25 cellular contexts compared by ENCODE assay signal in the genomic region with DNA sequence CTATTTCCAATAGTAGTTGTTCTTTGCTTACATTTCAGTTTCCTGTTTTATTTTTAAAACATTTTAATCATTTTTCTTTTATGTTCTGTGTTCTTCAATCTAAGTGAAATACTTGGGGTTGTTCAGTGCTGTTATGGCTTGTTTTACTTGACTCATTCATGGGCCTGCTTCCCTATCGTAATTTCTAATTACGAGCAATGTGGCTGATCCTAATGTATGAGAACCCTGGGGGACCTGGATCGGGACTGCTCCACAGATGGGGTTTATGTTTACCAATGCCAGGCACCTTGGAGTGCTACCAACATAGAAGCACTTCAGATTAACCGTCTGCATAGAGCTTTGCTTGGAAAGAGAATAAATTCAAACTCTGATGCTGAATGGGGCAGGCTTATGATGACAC. TPM values are rescaled to one million over a fixed set of nuclear protein-coding genes. Genes with fewer than 3 reads are reported as not detected.
A peak's percentile ranks its signal among the peaks of the same experiment; 100 is the strongest.
DNase-seq lines count a peak whose midpoint lies in the region; ATAC-seq and TF ChIP-seq lines count a peak whose summit lies in the region.
"Had no signal": no experiment of that assay in that cellular context is flagged by ENCODE, and none has a peak within 500 bp of the region (broad histone marks: within the 10 kb centered on the region; RNA-seq: fewer than 3 reads in every experiment).

No MANE protein-coding gene starts in this region.

- 0 out of 2 replicates have a peak overlapping the region, but pooled peaks have one; percentile 48 for H3K14ac ChIP-seq in IMR-90 (replicated peaks; ENCODE audit: low read depth, low read length)

- no TSS peak for BruUV-seq in IMR-90 (replicated peaks; lab: Mats Ljungman, UMichigan)

- peaks cover 10 to 27% of the 10 kb centered on the region in 2 experiments; a peak in 3 of 4 replicates for H3K79me1 ChIP-seq in IMR-90 (ENCODE audit: low read depth in 1 of 2, low read length in 2 of 2)

- H4K91ac ChIP-seq in IMR-90 (ENCODE audit: insufficient read depth, low read depth, low read length) = no peak overlapping the region

- H2AK5ac ChIP-seq in IMR-90 (ENCODE audit: low read depth, low read length) = no peak overlapping the region

- no peak overlapping the region for H3K4me2 ChIP-seq in IMR-90 (ENCODE audit: low read depth, low read length)
- H3K4me2 ChIP-seq: BLaER1, hepatocyte had no signal

- no peak overlapping the region; the same call in 2 of the 3 replicates for H2BK15ac ChIP-seq in IMR-90 (ENCODE audit: low read depth, low read length)

- WGBS in IMR-90 (ENCODE audit: extremely low coverage in 2 of 2, insufficient read length in 1 of 2), 2 experiments = no CpG with 5 or more reads among the region's 4 CpGs

- no peak overlapping the region for H2AK9ac ChIP-seq in IMR-90 (replicated peaks; ENCODE audit: low read depth, low read length, poor library complexity)

- TF ChIP-seq POLR2A in IMR-90 (IDR thresholded peaks at IDR 0.05; ENCODE audit: low read depth, low read length) = no peak

- no peak overlapping the region for H4K5ac ChIP-seq in IMR-90 (ENCODE audit: low read depth, low read length)

- H2BK5ac ChIP-seq in IMR-90 (ENCODE audit: low read depth, low read length, poor library complexity, severe bottlenecking) = peak overlapping the region; percentile 63

- no peak overlapping the region for H3K4me3 Mint-ChIP-seq in WTC11
- H3K4me3 Mint-ChIP-seq: activated CD8-positive, alpha-beta T cell treated with anti-CD3 and anti-CD28 coated beads for 36 hours; activated T-cell treated with anti-CD3 and anti-CD28 coated beads, Interleukin-2, amount 50 U/mL, for 4 hours; endodermal cell had no signal

- H2BK120ac ChIP-seq in IMR-90 (ENCODE audit: low read depth, low read length) = no peak overlapping the region; the same call in 1 of the 2 replicates

- no peak overlapping the region for H2BK20ac ChIP-seq in IMR-90 (ENCODE audit: low read depth, low read length)

- H3K18ac ChIP-seq in IMR-90 (ENCODE audit: low read depth, low read length) = no peak overlapping the region

- in situ Hi-C loops in IMR-90 (cut with MboI; ENCODE audit: low sequenced_read_pairs) = no loop called here

- no peak overlapping the region for H3K9ac ChIP-seq in IMR-90 (ENCODE audit: low read depth, low read length)
- H3K9ac ChIP-seq: BLaER1 had no signal

- TF ChIP-seq RAD21 in IMR-90 (IDR thresholded peaks at IDR 0.05; ENCODE audit: low read length) = no peak

- TF ChIP-seq CTCF in IMR-90 (conservative IDR thresholded peaks at IDR 0.05; ENCODE audit: low read depth, low read length) (no peak), WTC11 (IDR thresholded peaks at IDR 0.05) (no peak), fibroblast of the aortic adventitia (IDR thresholded peaks at IDR 0.05; ENCODE audit: insufficient read depth, low read length) (no peak)

- H3K27me3 Mint-ChIP-seq in WTC11 (ENCODE audit: low read depth) = no peaks in the 10 kb centered on the region
- H3K27me3 Mint-ChIP-seq: activated CD8-positive, alpha-beta T cell treated with anti-CD3 and anti-CD28 coated beads for 36 hours had no signal

- no peaks in the 10 kb centered on the region; the same call in 1 of the 2 replicates for H4K20me1 ChIP-seq in IMR-90 (ENCODE audit: insufficient read depth, low read length)
- H4K20me1 ChIP-seq: BLaER1 had no signal

- H2AFZ ChIP-seq in IMR-90 (replicated peaks; ENCODE audit: low read length, poor library complexity) = no peak overlapping the region
- H2AFZ ChIP-seq: hepatocyte had no signal

- dilution Hi-C loops in IMR-90 (cut with HindIII; ENCODE audit: low sequenced_read_pairs, unreplicated experiment) = no loop called here

- CTCF ChIA-PET in IMR-90 (lab: Yijun Ruan, JAX) (interaction anchor here (0.6 kb wide), 1 partner anchor 107 kb away, joined by 4 read pairs; no protein-coding TSS in a partner anchor), WTC11 (lab: Charles Lee) (interaction anchor here (0.8 to 1.2 kb wide), 2 partner anchors 45 to 296 kb away, joined by 3 to 4 read pairs; no protein-coding TSS in a partner anchor)

- 0 out of 2 replicates have a peak, but pooled peaks cover 3% of the 10 kb centered on the region for H3K9me1 ChIP-seq in IMR-90 (ENCODE audit: insufficient read depth, low read length)

- POLR2A ChIA-PET in IMR-90 (lab: Charles Lee; ENCODE audit: unreplicated experiment) (no interaction called here), WTC11 (lab: Charles Lee) (no interaction called here)

- H3K9me3 ChIP-seq in IMR-90 (ENCODE audit: control insufficient read depth, insufficient read depth, low read length) = no peaks in the 10 kb centered on the region; the same call in 1 of the 2 replicates
- H3K9me3 ChIP-seq: vagina had no signal

- peaks cover 6% of the 10 kb centered on the region for H3K36me3 ChIP-seq in IMR-90 (ENCODE audit: control insufficient read depth, insufficient read depth, low read length)
- H3K36me3 ChIP-seq: vagina had no signal

- no peak overlapping the region for H3K23ac ChIP-seq in IMR-90 (ENCODE audit: low read depth, low read length)

- H3K4me1 ChIP-seq in IMR-90 (ENCODE audit: control insufficient read depth, insufficient read depth, low read length) = peaks cover 10% of the 10 kb centered on the region
- H3K4me1 ChIP-seq: BLaER1, vagina had no signal

- DNase-seq in NCI-H2171 treated with DMSO at 0.1 percent for 48 hours (lab: John Stamatoyannopoulos, UW) = peak; percentile 69
- no peak for DNase-seq in NCI-H2171 (lab: John Stamatoyannopoulos, UW)
- peak; percentile 40 for DNase-seq in IMR-90
- no peak for DNase-seq in WTC11 (ENCODE audit: low spot score)
- peak; percentile 27 for DNase-seq in fibroblast of the aortic adventitia (ENCODE audit: low read depth)
- no peak for DNase-seq in DMS114 treated with DMSO at 0.1 percent for 48 hours (lab: John Stamatoyannopoulos, UW; ENCODE audit: unreplicated experiment)
- DNase-seq: 8988T; activated CD8-positive, alpha-beta T cell treated with anti-CD3 and anti-CD28 coated beads for 36 hours; activated naive CD4-positive, alpha-beta T cell treated with anti-CD3 and anti-CD28 coated beads, Interleukin-2, amount 50 U/mL, for 16 hours; activated T-cell treated with anti-CD3 and anti-CD28 coated beads, Interleukin-2, amount 50 U/mL, for 4 hours; endodermal cell; islet precursor cell; NCI-H2029; NCI-H526; retina; stimulated activated CD4-positive, alpha-beta T cell treated with anti-CD3 and anti-CD28 coated beads, Interleukin-12 subunit alpha, Interleukin-12 subunit beta, amount 100 ng/mL, for 4 hours had no signal

- H3K9me3 Mint-ChIP-seq in WTC11 = no peaks in the 10 kb centered on the region
- H3K9me3 Mint-ChIP-seq: endodermal cell had no signal

- 0 out of 2 replicates have a peak overlapping the region, but pooled peaks have one; percentile 37 for H3K4ac ChIP-seq in IMR-90 (ENCODE audit: low read depth, low read length)

- H3K27ac Mint-ChIP-seq in WTC11 = peak overlapping the region; percentile 46; the same call in 1 of the 2 replicates
- H3K27ac Mint-ChIP-seq: activated CD8-positive, alpha-beta T cell treated with anti-CD3 and anti-CD28 coated beads for 36 hours; endodermal cell had no signal

- peak overlapping the region; percentile 12; the same call in 1 of the 2 replicates for H3K56ac ChIP-seq in IMR-90 (ENCODE audit: extremely low read depth, insufficient read depth, low read length)

- H3K36me3 Mint-ChIP-seq in WTC11 = peaks cover 4% of the 10 kb centered on the region

- ATAC-seq in IMR-90 (ENCODE audit: low read depth) (peak; percentile 77), WTC11 (no peak), GM18867 (IDR thresholded peaks at IDR 0.05; ENCODE audit: unreplicated experiment) (no peak), GM19395 (IDR thresholded peaks at IDR 0.05; ENCODE audit: unreplicated experiment) (no peak)
- ATAC-seq: activated CD4-positive, CD25-positive, alpha-beta regulatory T cell treated with anti-CD3 and anti-CD28 coated beads, Interleukin-2, amount 50 U/mL, for 24 hours; activated CD8-positive, alpha-beta T cell treated with anti-CD3 and anti-CD28 coated beads for 36 hours; activated T-cell treated with anti-CD3 and anti-CD28 coated beads, Interleukin-2, amount 50 U/mL, for 4 hours; GM12878; HCT116 had no signal

- H3K4me3 ChIP-seq in IMR-90 (ENCODE audit: insufficient read depth, low read depth, low read length) (no peak overlapping the region), fibroblast of the aortic adventitia (ENCODE audit: low read depth, low read length) (no peak overlapping the region)
- H3K4me3 ChIP-seq: BLaER1, GM12878, hepatocyte, lung, vagina had no signal

- H3K4me1 Mint-ChIP-seq in WTC11 = peaks cover 39% of the 10 kb centered on the region

- peak overlapping the region in 1 of 2 experiments; percentile 7; a peak in 1 of 4 replicates for H4K8ac ChIP-seq in IMR-90 (ENCODE audit: low read depth in 2 of 2, low read length in 2 of 2)

- no peaks in the 10 kb centered on the region for H3K27me3 ChIP-seq in IMR-90 (ENCODE audit: control insufficient read depth, insufficient read depth, low read length)
- H3K27me3 ChIP-seq: BLaER1, hepatocyte, vagina had no signal

- intact Hi-C loops in IMR-90 (cut with micrococcal nuclease) = no loop called here

- H3K27ac ChIP-seq in IMR-90 (ENCODE audit: insufficient read depth, low read length) = peak overlapping the region; percentile 76; the same call in 1 of the 2 replicates
- H3K27ac ChIP-seq: BLaER1, hepatocyte, vagina had no signal

TF ChIP-seq in WTC11, 78 proteins besides CTCF, POLR2A, EP300 and RAD21 (continues in another document):
- TF ChIP-seq OVOL2 (CRISPR knock-in tag; IDR thresholded peaks at IDR 0.05; ENCODE audit: borderline replicate concordance) = no peak
- TF ChIP-seq, protein P1, sequence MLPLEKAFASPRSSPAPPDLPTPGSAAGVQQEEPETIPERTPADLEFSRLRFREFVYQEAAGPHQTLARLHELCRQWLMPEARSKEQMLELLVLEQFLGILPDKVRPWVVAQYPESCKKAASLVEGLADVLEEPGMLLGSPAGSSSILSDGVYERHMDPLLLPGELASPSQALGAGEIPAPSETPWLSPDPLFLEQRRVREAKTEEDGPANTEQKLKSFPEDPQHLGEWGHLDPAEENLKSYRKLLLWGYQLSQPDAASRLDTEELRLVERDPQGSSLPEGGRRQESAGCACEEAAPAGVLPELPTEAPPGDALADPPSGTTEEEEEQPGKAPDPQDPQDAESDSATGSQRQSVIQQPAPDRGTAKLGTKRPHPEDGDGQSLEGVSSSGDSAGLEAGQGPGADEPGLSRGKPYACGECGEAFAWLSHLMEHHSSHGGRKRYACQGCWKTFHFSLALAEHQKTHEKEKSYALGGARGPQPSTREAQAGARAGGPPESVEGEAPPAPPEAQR (CRISPR knock-in tag; IDR thresholded peaks at IDR 0.05) = no peak

RNA-seq across cellular contexts. Expression of a gene that starts 29.8 kb away (rescaled TPM):
- total RNA-seq in IMR-90 (2012; rRNA removed) = 10.3 and 11.7 TPM in 2 replicates
- 9.5 TPM in 2 replicates for polyA plus RNA-seq in IMR-90 (2012; rRNA removed)
- 5.8 and 11.5 TPM in 2 replicates for polyA plus RNA-seq in IMR-90 (2012; cell fraction: cytosol; rRNA removed)
- 10.1 and 26.3 TPM in 2 replicates for polyA plus RNA-seq in IMR-90 (2012; cell fraction: nucleus; rRNA removed; ENCODE audit: low replicate concordance)
- 19.8 to 25.0 TPM (median 21.3 TPM) in 3 replicates for total RNA-seq in WTC11 (2021)
- 8.8 and 16.1 TPM in 2 replicates for total RNA-seq in fibroblast of the aortic adventitia (ENCODE audit: low replicate concordance)

RNA-seq across cellular contexts. Expression of a gene that starts 29.8 kb away (rescaled TPM):
- total RNA-seq in IMR-90 (2012; rRNA removed) (41.9 and 55.3 TPM in 2 replicates), WTC11 (2021) (38.3 to 43.8 TPM (median 39.5 TPM) in 3 replicates), fibroblast of the aortic adventitia (ENCODE audit: low replicate concordance) (41.9 and 70.3 TPM in 2 replicates)
- 53.2 and 56.4 TPM in 2 replicates for polyA plus RNA-seq in IMR-90 (2012; rRNA removed)
- polyA plus RNA-seq in IMR-90 (2012; cell fraction: cytosol; rRNA removed) = 29.3 and 37.8 TPM in 2 replicates
- 10.9 and 21.3 TPM in 2 replicates for polyA plus RNA-seq in IMR-90 (2012; cell fraction: nucleus; rRNA removed; ENCODE audit: low replicate concordance)

Comparison
In these comparisons a context has a peak if more than half of its experiments do, and no peak if none do; other contexts are left out.
1. DNase-seq: peak in NCI-H2171 treated with DMSO at 0.1 percent for 48 hours (single experiment), IMR-90 (single experiment) and fibroblast of the aortic adventitia (single experiment); none in NCI-H2171 (single experiment), WTC11 (single experiment) and DMS114 treated with DMSO at 0.1 percent for 48 hours (single experiment).